In the genomic region with DNA sequence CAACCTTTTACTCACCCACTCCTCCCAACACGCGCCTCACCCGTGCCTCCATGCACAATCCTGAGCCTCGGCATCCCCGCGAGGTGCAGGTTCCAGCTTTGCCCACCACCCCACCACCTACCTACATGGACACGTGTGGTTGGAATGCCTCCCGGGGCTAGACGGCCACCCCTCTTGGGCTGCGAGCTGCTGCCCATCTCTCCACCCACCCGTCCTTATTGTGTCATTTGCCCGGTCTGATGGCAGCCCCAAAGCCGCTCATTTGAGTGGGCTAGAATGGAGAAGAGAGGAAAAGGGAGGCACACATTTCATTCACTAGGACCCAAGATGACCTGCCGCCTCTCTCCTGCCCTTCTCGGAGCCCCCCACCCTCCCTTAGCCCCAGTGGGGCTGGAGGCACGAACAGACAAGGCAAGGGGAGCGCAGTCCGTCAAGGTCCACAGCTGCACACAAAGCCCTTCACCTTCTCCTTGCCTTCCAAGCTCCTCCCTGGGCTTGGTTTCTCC, we compare ENCODE assay signal across 8 cellular contexts. TPM values are rescaled to one million over a fixed set of nuclear protein-coding genes. Genes with fewer than 3 reads are reported as not detected.
A peak's percentile ranks its signal among the peaks of the same experiment; 100 is the strongest.
DNase-seq lines count a peak whose midpoint lies in the region; ATAC-seq, FAIRE-seq and TF ChIP-seq lines count a peak whose summit lies in the region.

No MANE protein-coding gene starts in this region.

- 2 to 3% methylated on average over 18 of the region's 18 CpGs for WGBS in pancreas, 2 donors

- H3K4me3 ChIP-seq in SJSA1, result peak overlapping the region; percentile 90
- H3K4me3 ChIP-seq in fibroblast of lung (replicated peaks in 1 of 4; ENCODE audit: control extremely low read depth in 1 of 4, insufficient read depth in 1 of 4, low read depth in 3 of 4, low read length in 4 of 4), result peak overlapping the region; percentile 80 to 94 (median 88)
- peak overlapping the region; percentile 81 to 91 (median 89) for H3K4me3 ChIP-seq in pancreas

- no peak for TF ChIP-seq CTCF in fibroblast of lung (conservative IDR thresholded peaks at IDR 0.05 in 1 of 2, IDR thresholded peaks at IDR 0.05 in 1 of 2; ENCODE audit: low read depth in 1 of 2, low read length in 2 of 2)
- TF ChIP-seq CTCF in pancreas (IDR thresholded peaks at IDR 0.05), result no peak

- no peaks in the 10 kb centered on the region; the same call in 1 of the 2 replicates for H3K27me3 ChIP-seq in SJSA1 (replicated peaks)
- H3K27me3 ChIP-seq in fibroblast of lung (ENCODE audit: control insufficient read depth, insufficient read depth, low read length), result no peaks in the 10 kb centered on the region
- H3K27me3 ChIP-seq in pancreas, result no peaks in the 10 kb centered on the region

- peak overlapping the region; percentile 23 for H2AFZ ChIP-seq in fibroblast of lung (ENCODE audit: low read length)

- peak overlapping the region; percentile 89 for H3K9ac ChIP-seq in fibroblast of lung (ENCODE audit: insufficient read depth, low read length)

- peaks cover 52% of the 10 kb centered on the region for H3K79me2 ChIP-seq in fibroblast of lung (ENCODE audit: control insufficient read depth, insufficient read depth, low read length)

- FAIRE-seq in pancreas (lab: Jason Lieb, UNC), result no peak

- H3K27ac ChIP-seq in SJSA1 (peak overlapping the region; percentile 38), fibroblast of lung (ENCODE audit: insufficient read depth, low read length) (peak overlapping the region; percentile 90), pancreas (peak overlapping the region; percentile 74 to 93 (median 84))

- intact Hi-C loops in pancreas (cut with DNase I), result no loop called here

- H3K4me2 ChIP-seq in fibroblast of lung (ENCODE audit: extremely low read depth, insufficient read depth, low read length), result peak overlapping the region; percentile 73

- H4K20me1 ChIP-seq in fibroblast of lung (ENCODE audit: control insufficient read depth, extremely low read depth, insufficient read depth, low read length), result peaks cover 2% of the 10 kb centered on the region

- ATAC-seq in GM19438 (IDR thresholded peaks at IDR 0.05; ENCODE audit: low read depth, unreplicated experiment) (peak; percentile 17), pancreas (peak; percentile 11 to 33 (median 17)), HG02885 (IDR thresholded peaks at IDR 0.05; ENCODE audit: poor library complexity, unreplicated experiment) (no peak), HG02759 (IDR thresholded peaks at IDR 0.05; ENCODE audit: unreplicated experiment) (no peak)

- peak in 1 of 2 experiments; percentile 33 for DNase-seq in SJSA1 (ENCODE audit: low read depth in 1 of 2, low spot score in 2 of 2)
- no peak for DNase-seq in fibroblast of lung (ENCODE audit: low read depth in 2 of 2)
- peak in 5 of 6 donors; percentile 35 to 64 (median 54) for DNase-seq in pancreas
- DNase-seq in EL, result no peak
- DNase-seq in NCI-H748 (lab: John Stamatoyannopoulos, UW; ENCODE audit: unreplicated experiment), result no peak

- H3K36me3 ChIP-seq in SJSA1 (peaks cover 7% of the 10 kb centered on the region), fibroblast of lung (ENCODE audit: control insufficient read depth, insufficient read depth, low read length) (no peaks in the 10 kb centered on the region), pancreas (no peaks in the 10 kb centered on the region)

- no peaks in the 10 kb centered on the region for H3K9me3 ChIP-seq in SJSA1 (replicated peaks)
- H3K9me3 ChIP-seq in fibroblast of lung (ENCODE audit: control insufficient read depth, insufficient read depth, low read depth, low read length), result no peaks in the 10 kb centered on the region
- no peaks in the 10 kb centered on the region for H3K9me3 ChIP-seq in pancreas

- peaks cover 16% of the 10 kb centered on the region for H3K4me1 ChIP-seq in SJSA1 (replicated peaks)
- peaks cover 15% of the 10 kb centered on the region for H3K4me1 ChIP-seq in fibroblast of lung (ENCODE audit: control insufficient read depth, extremely low read depth, insufficient read depth, low read length)
- peaks cover 0 to 7% (median 0%) of the 10 kb centered on the region in 3 donors for H3K4me1 ChIP-seq in pancreas

RNA-seq across cellular contexts. Expression of gene ZNF697, which starts 0.8 kb away (rescaled TPM):
- 1.7 and 5.0 TPM in 2 replicates for total RNA-seq in SJSA1 (2014; rRNA removed; shearing (Covaris generic))
- 22.3 and 23.0 TPM in 2 replicates for total RNA-seq in fibroblast of lung
- polyA plus RNA-seq in fibroblast of lung, result 7.4 and 9.6 TPM in 2 replicates
- 7.7 and 10.0 TPM in 2 replicates for polyA plus RNA-seq in fibroblast of lung (2012)
- polyA minus RNA-seq in fibroblast of lung (ENCODE audit: low replicate concordance), result 3.6 and 4.4 TPM in 2 replicates
- 1 to 10 TPM; 2.0 to 5.9 (median 3.3) TPM for total RNA-seq in pancreas
- polyA plus RNA-seq in pancreas, result 1 to 10 TPM; 1.3 to 2.2 TPM

Comparison
In these comparisons a context has a peak if more than half of its experiments do, and no peak if none do; other contexts are left out.
1. ATAC-seq: peak in GM19438 (single experiment) and pancreas (4 of 4); none in HG02885 (single experiment) and HG02759 (single experiment).
2. DNase-seq: peak in pancreas (5 of 6); none in fibroblast of lung (0 of 2), EL (single experiment) and NCI-H748 (single experiment).
3. H3K27ac ChIP-seq: peak in every context shown above with its lines; median percentile 90 in fibroblast of lung; 84 in pancreas; 38 in SJSA1.
4. Peak in every context shown above with its lines, with median percentiles within 50 percentile points of each other: H3K4me3 ChIP-seq.